ENCODE assay signal across 17 cellular contexts in the genomic region with DNA sequence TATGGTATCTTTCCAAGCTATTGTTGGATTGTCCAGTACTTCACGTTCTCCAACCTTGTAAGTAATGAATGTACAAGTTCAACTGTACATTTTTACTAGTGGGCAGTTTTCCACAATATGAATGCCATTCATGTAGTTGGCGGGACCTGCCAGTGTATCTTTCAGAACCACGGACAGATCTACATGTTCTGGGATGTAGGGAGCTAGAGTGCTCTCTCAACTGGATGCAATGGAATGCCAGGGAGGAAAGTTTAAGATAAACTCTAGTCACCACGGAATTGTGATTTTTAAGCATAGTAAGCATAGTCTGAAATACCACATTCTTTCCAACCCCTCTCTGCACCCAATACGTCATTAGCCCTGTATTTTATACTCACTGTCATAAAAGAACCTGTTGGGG. TPM values are rescaled to one million over a fixed set of nuclear protein-coding genes. Genes with fewer than 3 reads are reported as not detected.
A peak's percentile ranks its signal among the peaks of the same experiment; 100 is the strongest.
DNase-seq lines count a peak whose midpoint lies in the region; TF ChIP-seq lines count a peak whose summit lies in the region.
"Had no signal": no experiment of that assay in that cellular context is flagged by ENCODE, and none has a peak within 500 bp of the region (broad histone marks: within the 10 kb centered on the region; RNA-seq: fewer than 3 reads in every experiment).

No MANE protein-coding gene starts in this region.

- H3K27me3 ChIP-seq in breast epithelium = no peaks in the 10 kb centered on the region
- H3K27me3 ChIP-seq in adipocyte (replicated peaks; ENCODE audit: control insufficient read depth, insufficient read depth, low read length) = peaks cover 31% of the 10 kb centered on the region
- peaks cover 0 to 6% of the 10 kb centered on the region in 2 donors for H3K27me3 ChIP-seq in uterus
- H3K27me3 ChIP-seq: ovary had no signal

- H3K27ac ChIP-seq in breast epithelium (no peak overlapping the region), uterus (no peak overlapping the region)
- H3K27ac ChIP-seq: adrenal gland, heart left ventricle, ovary had no signal

- H3K4me3 ChIP-seq in breast epithelium = no peak overlapping the region
- H3K4me3 ChIP-seq in adipocyte (ENCODE audit: low read length) = no peak overlapping the region
- H3K4me3 ChIP-seq in fibroblast of pulmonary artery (replicated peaks; ENCODE audit: low read depth, low read length) = no peak overlapping the region
- H3K4me3 ChIP-seq in uterus = no peak overlapping the region
- H3K4me3 ChIP-seq: adrenal gland, heart left ventricle, ovary had no signal

- DNase-seq in MCF 10A (ENCODE audit: unreplicated experiment) (peak; percentile 67), breast epithelium (ENCODE audit: low spot score in 2 of 2) (no peak), adipocyte (ENCODE audit: low read depth) (peak; percentile 31), fibroblast of pulmonary artery (ENCODE audit: low read depth) (peak; percentile 58), renal cortical epithelial cell (ENCODE audit: low read depth) (peak; percentile 43), uterus (no peak), NCI-H82 treated with DMSO at 0.1 percent for 48 hours (lab: John Stamatoyannopoulos, UW; ENCODE audit: unreplicated experiment) (no peak), NCI-H187 treated with DMSO at 0.1 percent for 48 hours (lab: John Stamatoyannopoulos, UW) (no peak)
- DNase-seq: activated CD8-positive, alpha-beta memory T cell treated with anti-CD3 and anti-CD28 coated beads, Interleukin-2, amount 50 U/mL, for 4 hours; adrenal gland; heart left ventricle; NCI-H1694; ovary; SIG-M5; stimulated activated CD8-positive, alpha-beta memory T cell treated with anti-CD3 and anti-CD28 coated beads, Interleukin-4, amount 100 ng/mL, for 48 hours had no signal

- H3K9me3 Mint-ChIP-seq in MCF 10A (ENCODE audit: unreplicated experiment) = no peaks in the 10 kb centered on the region
- H3K9me3 Mint-ChIP-seq: memory B cell had no signal

- no peaks in the 10 kb centered on the region for H3K4me1 ChIP-seq in breast epithelium
- H3K4me1 ChIP-seq in adipocyte (ENCODE audit: control insufficient read depth, insufficient read depth, low read length) = no peaks in the 10 kb centered on the region
- H3K4me1 ChIP-seq in uterus = no peaks in the 10 kb centered on the region
- H3K4me1 ChIP-seq: adrenal gland, heart left ventricle had no signal

- TF ChIP-seq CTCF in MCF 10A (IDR thresholded peaks at IDR 0.05; ENCODE audit: unreplicated experiment) (no peak), breast epithelium (IDR thresholded peaks at IDR 0.05) (no peak), fibroblast of pulmonary artery (IDR thresholded peaks at IDR 0.05; ENCODE audit: low read length, missing control alignments) (no peak), uterus (IDR thresholded peaks at IDR 0.05) (no peak)

- CTCF ChIA-PET in MCF 10A (lab: Yijun Ruan, JAX) = no interaction called here

- peaks cover 0 to 7% of the 10 kb centered on the region in 2 donors for H3K9me3 ChIP-seq in breast epithelium
- peaks cover 6% of the 10 kb centered on the region for H3K9me3 ChIP-seq in adipocyte (ENCODE audit: control insufficient read depth, low read length)
- no peaks in the 10 kb centered on the region for H3K9me3 ChIP-seq in uterus
- H3K9me3 ChIP-seq: adrenal gland, ovary had no signal

- no peak overlapping the region for H3K27ac Mint-ChIP-seq in MCF 10A (ENCODE audit: low read depth, unreplicated experiment)
- H3K27ac Mint-ChIP-seq: memory B cell, WTC11 had no signal

- H3K36me3 Mint-ChIP-seq in MCF 10A (ENCODE audit: insufficient read depth, unreplicated experiment) = no peaks in the 10 kb centered on the region
- H3K36me3 Mint-ChIP-seq: memory B cell, WTC11 had no signal

- POLR2A ChIA-PET in MCF 10A (lab: Yijun Ruan, JAX) = no interaction called here

- no peaks in the 10 kb centered on the region for H3K4me1 Mint-ChIP-seq in MCF 10A (ENCODE audit: insufficient read depth, unreplicated experiment)
- H3K4me1 Mint-ChIP-seq: WTC11 had no signal

- H3K9ac ChIP-seq in adipocyte (ENCODE audit: low read length) = no peak overlapping the region

- H3K36me3 ChIP-seq in breast epithelium (no peaks in the 10 kb centered on the region), adipocyte (ENCODE audit: control insufficient read depth, insufficient read depth, low read length, severe bottlenecking) (no peaks in the 10 kb centered on the region), uterus (no peaks in the 10 kb centered on the region)
- H3K36me3 ChIP-seq: adrenal gland, heart left ventricle, ovary had no signal

- TF ChIP-seq POLR2A in breast epithelium (IDR thresholded peaks at IDR 0.05) = no peak
- no peak for TF ChIP-seq POLR2A in uterus (IDR thresholded peaks at IDR 0.05)

- intact Hi-C loops in MCF 10A (cut with micrococcal nuclease) (no loop called here), breast epithelium (cut with DNase I; ENCODE audit: low total_unique reads) (no loop called here), uterus (cut with DNase I; ENCODE audit: low total_unique reads) (no loop called here)

- peaks cover 97% of the 10 kb centered on the region for H3K27me3 Mint-ChIP-seq in MCF 10A (ENCODE audit: insufficient read depth, unreplicated experiment)

- BruUV-seq in MCF 10A (replicated peaks; lab: Mats Ljungman, UMichigan) = no TSS peak

- H3K4me3 Mint-ChIP-seq in MCF 10A (ENCODE audit: unreplicated experiment) = no peak overlapping the region
- H3K4me3 Mint-ChIP-seq: memory B cell, WTC11 had no signal

RNA-seq across cellular contexts. Expression of a gene that starts 21.5 kb away (rescaled TPM):
- total RNA-seq in MCF 10A (2022) (151 and 228 TPM in 2 replicates), breast epithelium (100 to 1,000 TPM; 206 to 546 (median 359) TPM), renal cortical epithelial cell (140 and 532 TPM in 2 replicates), uterus (100 to 1,000 TPM; 209 to 650 (median 336) TPM)

Comparison
In these comparisons a context has a peak if more than half of its experiments do, and no peak if none do; other contexts are left out.
1. DNase-seq: peak in MCF 10A (single experiment), adipocyte (single experiment), fibroblast of pulmonary artery (single experiment) and renal cortical epithelial cell (single experiment); none in breast epithelium (0 of 2), uterus (0 of 2), NCI-H82 treated with DMSO at 0.1 percent for 48 hours (single experiment) and NCI-H187 treated with DMSO at 0.1 percent for 48 hours (single experiment).